ENCODE assay signal across 8 cellular contexts in the genomic region with DNA sequence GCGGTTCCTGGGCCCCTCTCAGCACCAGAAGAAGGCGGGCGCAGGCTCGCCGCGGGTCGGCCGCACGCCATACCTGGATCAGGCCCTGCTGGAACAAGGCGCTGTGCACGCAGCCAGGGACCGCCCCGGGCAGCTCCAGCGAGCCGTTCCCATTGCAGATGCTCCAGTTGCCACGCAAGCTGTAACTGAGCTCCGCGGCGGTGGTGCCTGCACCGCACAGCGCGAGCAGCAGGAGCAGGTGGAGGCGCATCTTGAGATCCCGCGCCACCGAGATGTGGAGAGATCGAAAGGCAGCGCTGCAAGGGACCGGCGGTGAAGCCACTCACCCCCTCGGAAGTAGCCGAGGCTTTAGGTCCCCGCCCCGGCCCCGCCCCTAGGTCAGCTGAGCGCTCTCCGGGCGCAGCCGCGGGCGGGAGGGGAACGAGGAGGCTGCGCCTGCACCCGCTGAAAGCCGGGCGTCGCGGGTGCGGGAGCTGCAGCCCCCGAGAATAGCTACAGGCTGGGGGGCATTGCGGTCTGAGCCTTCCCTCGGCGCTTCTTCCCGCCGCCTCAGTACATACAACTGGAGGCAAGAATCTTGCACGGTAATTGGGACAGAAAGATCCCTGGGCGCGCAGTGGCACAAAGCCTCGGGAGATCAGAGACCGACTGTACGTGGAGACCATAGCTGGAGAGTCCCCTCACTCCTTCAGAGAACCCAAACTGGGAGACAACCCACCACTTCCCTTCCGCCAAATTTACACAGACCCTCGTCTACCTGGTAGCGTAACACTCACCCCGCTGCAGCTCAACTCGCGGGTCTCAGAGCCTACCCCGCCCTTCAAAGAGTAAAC. TPM values are rescaled to one million over a fixed set of nuclear protein-coding genes. Genes with fewer than 3 reads are reported as not detected.
A peak's percentile ranks its signal among the peaks of the same experiment; 100 is the strongest.
DNase-seq lines count a peak whose midpoint lies in the region; TF ChIP-seq lines count a peak whose summit lies in the region.

TSS of gene MANBA (minus strand) at position 324 of the 833 bp plus-strand sequence. CDS start at position 250, 74 bp downstream.

- peaks cover 3% of the 10 kb centered on the region for H4K20me1 ChIP-seq in osteoblast (ENCODE audit: insufficient read depth, low read length)

- H3K9ac ChIP-seq in SK-N-MC (ENCODE audit: insufficient read length): peak within 1 kb of the TSS; percentile 67

- H3K27ac ChIP-seq in SK-N-MC: no peak within 1 kb of the TSS
- peak within 1 kb of the TSS; percentile 62 for H3K27ac ChIP-seq in osteoblast (ENCODE audit: low read depth, low read length)
- peak within 1 kb of the TSS; percentile 80 for H3K27ac ChIP-seq in temporal lobe (ENCODE audit: low read depth, low read length)

- H3K79me2 ChIP-seq in osteoblast (ENCODE audit: insufficient read depth, low read length): peaks cover 43% of the 10 kb centered on the region

- TF ChIP-seq CTCF in GM10248 (IDR thresholded peaks at IDR 0.05; ENCODE audit: control extremely low read depth, extremely low read depth, low read depth, missing control alignments) (peak; percentile 0), HFFc6 (IDR thresholded peaks at IDR 0.05) (no peak), osteoblast (IDR thresholded peaks at IDR 0.05; ENCODE audit: extremely low read depth, low read depth, low read length) (no peak)

- H3K36me3 ChIP-seq in SK-N-MC (ENCODE audit: insufficient read depth, low read length) (no peaks in the 10 kb centered on the region), osteoblast (ENCODE audit: insufficient read depth, low read length) (no peaks in the 10 kb centered on the region)

- peak within 1 kb of the TSS; percentile 99 for H3K4me2 ChIP-seq in osteoblast (ENCODE audit: insufficient read depth, low read length)

- POLR2A ChIA-PET in GM10248 (lab: Yijun Ruan, JAX): interaction anchor here (0.6 to 2.0 kb wide), 5 partner anchors 10 to 67 kb away, joined by 4 to 8 read pairs (median 4); partner anchors contain the start of gene UBE2D3

- H3K36me3 Mint-ChIP-seq in HFFc6 (ENCODE audit: low read depth): peaks cover 11% of the 10 kb centered on the region; the same call in 1 of the 2 replicates
- peaks cover 13% of the 10 kb centered on the region for H3K36me3 Mint-ChIP-seq in activated naive CD4-positive, alpha-beta T cell treated with anti-CD3 and anti-CD28 coated beads, Interleukin-2, amount 10 ng/mL, durations not matched to agents 7 days and 5 days

- H3K4me1 ChIP-seq in osteoblast (ENCODE audit: insufficient read depth, low read length): peaks cover 14% of the 10 kb centered on the region

- peaks cover 39% of the 10 kb centered on the region for H3K4me1 Mint-ChIP-seq in HFFc6 (ENCODE audit: low read depth)
- H3K4me1 Mint-ChIP-seq in activated naive CD4-positive, alpha-beta T cell treated with anti-CD3 and anti-CD28 coated beads, Interleukin-2, amount 10 ng/mL, durations not matched to agents 7 days and 5 days: peaks cover 38% of the 10 kb centered on the region

- DNase-seq in GM10248 (ENCODE audit: extremely low spot score) (peak; percentile 97), HFFc6 (peak; percentile 59), MV-4-11 (lab: John Stamatoyannopoulos, UW) (peak; percentile 77), SK-N-MC (ENCODE audit: low read depth, low spot score) (no peak), glomerular visceral epithelial cell (ENCODE audit: extremely low spot score) (peak; percentile 81), osteoblast (ENCODE audit: insufficient read length, low spot score, missing footprints) (peak; percentile 97)
- DNase-seq in activated naive CD4-positive, alpha-beta T cell treated with anti-CD3 and anti-CD28 coated beads, Interleukin-2, amount 10 ng/mL, durations not matched to agents 7 days and 5 days: peak; percentile 92

- no peaks in the 10 kb centered on the region for H3K9me3 ChIP-seq in SK-N-MC (ENCODE audit: low read depth, low read length)
- H3K9me3 ChIP-seq in osteoblast (ENCODE audit: low read depth, low read length): no peaks in the 10 kb centered on the region

- CTCF ChIA-PET in GM10248 (lab: Yijun Ruan, JAX): interaction anchor here (0.8 to 1.3 kb wide), 8 partner anchors 15 to 250 kb away, joined by 3 to 4 read pairs (median 3); no protein-coding TSS in a partner anchor
- CTCF ChIA-PET in activated naive CD4-positive, alpha-beta T cell treated with anti-CD3 and anti-CD28 coated beads, Interleukin-2, amount 10 ng/mL, durations not matched to agents 7 days and 5 days (lab: Charles Lee): interaction anchor here (0.7 to 1.2 kb wide), 3 partner anchors 32 to 67 kb away, joined by 3 to 4 read pairs (median 3); partner anchors contain the start of gene UBE2D3

- H3K4me3 ChIP-seq in SK-N-MC (peak within 1 kb of the TSS; percentile 97), osteoblast (ENCODE audit: insufficient read depth, low read length) (peak within 1 kb of the TSS; percentile 94)

- no peaks in the 10 kb centered on the region for H3K27me3 ChIP-seq in osteoblast (ENCODE audit: insufficient read depth, low read length)

- no peaks in the 10 kb centered on the region for H3K9me3 Mint-ChIP-seq in HFFc6
- peaks cover 3% of the 10 kb centered on the region for H3K9me3 Mint-ChIP-seq in activated naive CD4-positive, alpha-beta T cell treated with anti-CD3 and anti-CD28 coated beads, Interleukin-2, amount 10 ng/mL, durations not matched to agents 7 days and 5 days

- no peaks in the 10 kb centered on the region for H3K27me3 Mint-ChIP-seq in HFFc6 (ENCODE audit: insufficient read depth)
- peaks cover 6% of the 10 kb centered on the region for H3K27me3 Mint-ChIP-seq in activated naive CD4-positive, alpha-beta T cell treated with anti-CD3 and anti-CD28 coated beads, Interleukin-2, amount 10 ng/mL, durations not matched to agents 7 days and 5 days

- peak within 1 kb of the TSS; percentile 92 for H3K27ac Mint-ChIP-seq in HFFc6
- peak within 1 kb of the TSS; percentile 80 for H3K27ac Mint-ChIP-seq in activated naive CD4-positive, alpha-beta T cell treated with anti-CD3 and anti-CD28 coated beads, Interleukin-2, amount 10 ng/mL, durations not matched to agents 7 days and 5 days

- H3K4me3 Mint-ChIP-seq in HFFc6: peak within 1 kb of the TSS; percentile 92
- H3K4me3 Mint-ChIP-seq in activated naive CD4-positive, alpha-beta T cell treated with anti-CD3 and anti-CD28 coated beads, Interleukin-2, amount 10 ng/mL, durations not matched to agents 7 days and 5 days: peak within 1 kb of the TSS; percentile 94

- H2AFZ ChIP-seq in osteoblast (ENCODE audit: low read length): peak within 1 kb of the TSS; percentile 99

RNA-seq across cellular contexts. Expression of gene MANBA, which starts in this region (rescaled TPM):
- total RNA-seq in HFFc6 (2021; fragmentation: NEBNext Ultra II Directional; extraction: Animal tissue kit (Norgen Biotek cat#: 25700)): 10 to 100 TPM; 31.2 to 57.9 (median 36.0) TPM
- total RNA-seq in osteoblast (64.1 and 71.9 TPM in 2 replicates), temporal lobe (27.0 TPM)
